5 cellular contexts compared by ENCODE assay signal in genomic region chr14:94728440-94728839, GRCh38. TPM values are rescaled to one million over a fixed set of nuclear protein-coding genes. Genes with fewer than 3 reads are reported as not detected.
"Had no signal": no experiment of that assay in that cellular context is flagged by ENCODE, and none has a peak within 500 bp of the region (broad histone marks: within the 10 kb centered on the region; RNA-seq: fewer than 3 reads in every experiment).

No MANE protein-coding gene starts in this region.

RNA-seq across cellular contexts. Expression of gene GSC, which starts 41.5 kb away (rescaled TPM):
- total RNA-seq: HepG2, HT-29, IMR-90, K562 had no signal
- polyA plus RNA-seq: HepG2, IgD-negative memory B cell, IMR-90, K562 had no signal
